In the genomic region with DNA sequence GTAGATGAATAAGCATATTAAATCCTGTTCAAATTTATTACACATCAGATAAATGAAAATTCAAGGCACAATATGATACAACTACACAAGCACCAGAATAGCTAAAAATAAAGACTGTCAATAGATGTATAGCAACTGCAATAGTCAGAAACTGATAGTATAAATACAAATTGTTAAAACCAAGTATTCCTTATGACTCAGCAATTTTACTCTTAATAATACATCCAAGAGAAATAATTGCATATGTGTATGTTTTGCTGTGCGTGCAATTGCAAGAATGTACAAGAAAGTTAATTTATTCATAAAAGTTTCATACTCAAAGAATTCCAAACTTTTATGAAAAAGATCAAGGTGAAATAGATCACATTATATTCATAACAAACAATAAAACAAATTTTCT, we compare ENCODE assay signal across 28 cellular contexts.
DNase-seq lines count a peak whose midpoint lies in the region; ATAC-seq, FAIRE-seq and TF ChIP-seq lines count a peak whose summit lies in the region.
"Had no signal": no experiment of that assay in that cellular context is flagged by ENCODE, and none has a peak within 500 bp of the region (broad histone marks: within the 10 kb centered on the region; RNA-seq: fewer than 3 reads in every experiment).

No MANE protein-coding gene starts in this region.

- no peak overlapping the region for H4K5ac ChIP-seq in H1 (ENCODE audit: insufficient read length, low read depth, low read length)

- FAIRE-seq in A204.1 (lab: Jason Lieb, UNC) (peak; percentile 3), A549 (lab: Jason Lieb, UNC) (no peak), H1 (lab: Jason Lieb, UNC) (no peak)
- FAIRE-seq: GM12878, GM12892, GM18507 had no signal

- H3K9ac ChIP-seq in SK-N-MC (ENCODE audit: insufficient read length) (peak overlapping the region; percentile 11), H1 (replicated peaks in 1 of 4; ENCODE audit: extremely low read depth in 1 of 4, low read depth in 3 of 4, low read length in 3 of 4) (no peak overlapping the region)
- H3K9ac ChIP-seq: BLaER1 had no signal

- no peak for ATAC-seq in A549
- ATAC-seq in activated naive CD8-positive, alpha-beta T cell treated with anti-CD3 and anti-CD28 coated beads, Interleukin-2, amount 50 U/mL, for 24 hours = no peak
- ATAC-seq in activated CD8-positive, alpha-beta memory T cell treated with anti-CD3 and anti-CD28 coated beads, Interleukin-2, amount 10 ng/mL, durations not matched to agents 7 days and 5 days = no peak
- no peak for ATAC-seq in natural killer cell
- ATAC-seq: GM12878 had no signal

- H3K79me2 ChIP-seq in H1 (ENCODE audit: control insufficient read depth in 1 of 2, insufficient read depth in 2 of 2, low read length in 2 of 2) = no peaks in the 10 kb centered on the region

- CTCF ChIA-PET in A549 (lab: Yijun Ruan, JAX) = no interaction called here
- CTCF ChIA-PET in H1 (lab: Charles Lee; ENCODE audit: partially characterized antibody) = no interaction called here
- CTCF ChIA-PET in activated CD8-positive, alpha-beta memory T cell treated with anti-CD3 and anti-CD28 coated beads, Interleukin-2, amount 10 ng/mL, durations not matched to agents 7 days and 5 days (lab: Charles Lee) = no interaction called here

- 10% methylated on average over 1 of the region's 1 CpG for WGBS in A549 (ENCODE audit: missing lambda C conversion rate)
- WGBS in H1 (ENCODE audit: extremely low coverage in 1 of 2, insufficient coverage in 1 of 2, insufficient read length in 1 of 2, insufficient replicate concordance in 2 of 2, low coverage in 1 of 2, low lambda C conversion rate in 2 of 2, missing lambda C conversion rate in 1 of 2), 2 experiments = 84% methylated on average over 1 of the region's 1 CpG; no CpG with 5 or more reads in 1 of the 2 experiments

- H3K4me3 ChIP-seq in A549 (no peak overlapping the region), SK-N-MC (peak overlapping the region; percentile 6), H1 (ENCODE audit: extremely low read depth in 1 of 4, insufficient read depth in 2 of 4, low read depth in 3 of 4, low read length in 4 of 4) (no peak overlapping the region)
- H3K4me3 ChIP-seq: BLaER1, GM12878 had no signal

- H2BK15ac ChIP-seq in H1 (ENCODE audit: low read length) = no peak overlapping the region

- no peak overlapping the region for H3K23ac ChIP-seq in H1 (ENCODE audit: insufficient read length)

- H3K18ac ChIP-seq in H1 (ENCODE audit: extremely low read depth, low read length) = no peak overlapping the region

- POLR2A ChIA-PET in A549 (lab: Yijun Ruan, JAX) (no interaction called here), H1 (lab: Charles Lee; ENCODE audit: partially characterized antibody) (no interaction called here)

- no peak overlapping the region for H3K27ac Mint-ChIP-seq in activated naive CD8-positive, alpha-beta T cell treated with anti-CD3 and anti-CD28 coated beads, Interleukin-2, amount 50 U/mL, for 24 hours
- no peak overlapping the region for H3K27ac Mint-ChIP-seq in activated CD8-positive, alpha-beta memory T cell treated with anti-CD3 and anti-CD28 coated beads, Interleukin-2, amount 10 ng/mL, durations not matched to agents 7 days and 5 days
- H3K27ac Mint-ChIP-seq in natural killer cell = no peak overlapping the region
- H3K27ac Mint-ChIP-seq: CD14-positive monocyte; CD4-positive, alpha-beta memory T cell; CD4-positive, CD25-positive, alpha-beta regulatory T cell; CD8-positive, alpha-beta memory T cell had no signal

- H3K36me3 ChIP-seq in SK-N-MC (ENCODE audit: insufficient read depth, low read length) (no peaks in the 10 kb centered on the region), H1 (ENCODE audit: control insufficient read depth in 2 of 4, insufficient read depth in 4 of 4, low read length in 3 of 4) (no peaks in the 10 kb centered on the region)
- H3K36me3 ChIP-seq: BE2C, BLaER1 had no signal

- no peak for TF ChIP-seq CTCF in A549 (IDR thresholded peaks at IDR 0.05)
- TF ChIP-seq CTCF in H1 (IDR thresholded peaks at IDR 0.05; ENCODE audit: control extremely low read depth in 1 of 3, insufficient read depth in 1 of 3, low read depth in 1 of 3, low read length in 3 of 3) = no peak
- TF ChIP-seq CTCF in natural killer cell (IDR thresholded peaks at IDR 0.05) = no peak

- TF ChIP-seq RAD21 in A549 (conservative IDR thresholded peaks at IDR 0.05 in 1 of 2, IDR thresholded peaks at IDR 0.05 in 1 of 2) (no peak), H1 (IDR thresholded peaks at IDR 0.05 in 1 of 2, conservative IDR thresholded peaks at IDR 0.05 in 1 of 2; ENCODE audit: low read depth in 2 of 2, low read length in 2 of 2) (no peak)

- no peaks in the 10 kb centered on the region for H4K20me1 ChIP-seq in H1 (replicated peaks in 1 of 2; ENCODE audit: control insufficient read depth in 1 of 2, insufficient read depth in 2 of 2, low read length in 2 of 2)
- H4K20me1 ChIP-seq: BLaER1 had no signal

- H3K27ac ChIP-seq in A549 (no peak overlapping the region), SK-N-MC (peak overlapping the region; percentile 86), H1 (ENCODE audit: low read depth, low read length) (no peak overlapping the region)
- H3K27ac ChIP-seq: BLaER1 had no signal

- H2BK20ac ChIP-seq in H1 (ENCODE audit: low read length) = no peak overlapping the region

- peaks cover 31% of the 10 kb centered on the region for H3K9me3 Mint-ChIP-seq in activated naive CD8-positive, alpha-beta T cell treated with anti-CD3 and anti-CD28 coated beads, Interleukin-2, amount 50 U/mL, for 24 hours
- peaks cover 2% of the 10 kb centered on the region for H3K9me3 Mint-ChIP-seq in activated CD8-positive, alpha-beta memory T cell treated with anti-CD3 and anti-CD28 coated beads, Interleukin-2, amount 10 ng/mL, durations not matched to agents 7 days and 5 days (ENCODE audit: low read depth)
- peaks cover 10 to 20% of the 10 kb centered on the region in 2 donors for H3K9me3 Mint-ChIP-seq in natural killer cell

- H3K4me2 ChIP-seq in A549 (no peak overlapping the region), H1 (ENCODE audit: insufficient read depth in 1 of 2, low read depth in 2 of 2, low read length in 2 of 2) (no peak overlapping the region)
- H3K4me2 ChIP-seq: BLaER1 had no signal

- no peaks in the 10 kb centered on the region for H3K27me3 Mint-ChIP-seq in activated naive CD8-positive, alpha-beta T cell treated with anti-CD3 and anti-CD28 coated beads, Interleukin-2, amount 50 U/mL, for 24 hours
- H3K27me3 Mint-ChIP-seq in activated CD8-positive, alpha-beta memory T cell treated with anti-CD3 and anti-CD28 coated beads, Interleukin-2, amount 10 ng/mL, durations not matched to agents 7 days and 5 days = no peaks in the 10 kb centered on the region
- H3K27me3 Mint-ChIP-seq in natural killer cell (ENCODE audit: low read depth in 2 of 2) = no peaks in the 10 kb centered on the region
- H3K27me3 Mint-ChIP-seq: CD4-positive, alpha-beta memory T cell; CD4-positive, CD25-positive, alpha-beta regulatory T cell; CD8-positive, alpha-beta memory T cell had no signal

- no peak overlapping the region for H3K56ac ChIP-seq in H1 (replicated peaks; ENCODE audit: insufficient read length, low read depth, low read length)

- no peak overlapping the region for H2AK5ac ChIP-seq in H1 (ENCODE audit: low read depth, low read length)

- no peak overlapping the region for H2BK120ac ChIP-seq in H1 (replicated peaks; ENCODE audit: low read depth, low read length)

- H3K36me3 Mint-ChIP-seq in activated naive CD8-positive, alpha-beta T cell treated with anti-CD3 and anti-CD28 coated beads, Interleukin-2, amount 50 U/mL, for 24 hours (ENCODE audit: low read depth) = no peaks in the 10 kb centered on the region
- no peaks in the 10 kb centered on the region for H3K36me3 Mint-ChIP-seq in activated CD8-positive, alpha-beta memory T cell treated with anti-CD3 and anti-CD28 coated beads, Interleukin-2, amount 10 ng/mL, durations not matched to agents 7 days and 5 days
- peaks cover 9% of the 10 kb centered on the region for H3K36me3 Mint-ChIP-seq in natural killer cell
- H3K36me3 Mint-ChIP-seq: CD14-positive monocyte; CD4-positive, alpha-beta memory T cell; CD4-positive, CD25-positive, alpha-beta regulatory T cell; CD8-positive, alpha-beta memory T cell had no signal

- H3K9me3 ChIP-seq in A549 (no peaks in the 10 kb centered on the region), SK-N-MC (ENCODE audit: low read depth, low read length) (no peaks in the 10 kb centered on the region; the same call in 1 of the 2 replicates), H1 (ENCODE audit: insufficient read depth in 2 of 2, low read depth in 1 of 2, low read length in 1 of 2) (no peaks in the 10 kb centered on the region; a peak in 1 of 4 replicates)
- H3K9me3 ChIP-seq: BE2C, BLaER1 had no signal

- H3K27me3 ChIP-seq in H1 (replicated peaks in 1 of 4; ENCODE audit: control insufficient read depth in 3 of 4, extremely low read depth in 1 of 4, insufficient read depth in 3 of 4, low read length in 3 of 4) = no peaks in the 10 kb centered on the region
- H3K27me3 ChIP-seq: BE2C, BLaER1 had no signal

- intact Hi-C loops in natural killer cell (cut with micrococcal nuclease) = no loop called here

- TF ChIP-seq POLR2A in A549 (IDR thresholded peaks at IDR 0.05; ENCODE audit: low read length) = no peak
- TF ChIP-seq POLR2A in H1 (IDR thresholded peaks at IDR 0.05; ENCODE audit: control extremely low read depth in 1 of 2, low read depth in 2 of 2, low read length in 2 of 2) = no peak

- no peak overlapping the region for H3K4me3 Mint-ChIP-seq in activated naive CD8-positive, alpha-beta T cell treated with anti-CD3 and anti-CD28 coated beads, Interleukin-2, amount 50 U/mL, for 24 hours
- no peak overlapping the region for H3K4me3 Mint-ChIP-seq in activated CD8-positive, alpha-beta memory T cell treated with anti-CD3 and anti-CD28 coated beads, Interleukin-2, amount 10 ng/mL, durations not matched to agents 7 days and 5 days
- H3K4me3 Mint-ChIP-seq in natural killer cell = no peak overlapping the region
- H3K4me3 Mint-ChIP-seq: CD14-positive monocyte; CD4-positive, alpha-beta memory T cell; CD4-positive, CD25-positive, alpha-beta regulatory T cell; CD8-positive, alpha-beta memory T cell had no signal

- H3K4ac ChIP-seq in H1 (replicated peaks; ENCODE audit: insufficient read length, low read depth, low read length) = no peak overlapping the region

- TF ChIP-seq EP300 in A549 (IDR thresholded peaks at IDR 0.05) (no peak), H1 (IDR thresholded peaks at IDR 0.05; ENCODE audit: borderline replicate concordance in 1 of 2, low read depth in 2 of 2, low read length in 2 of 2) (no peak)

- no peak overlapping the region for H4K8ac ChIP-seq in H1 (ENCODE audit: extremely low read depth, insufficient read depth, low read length)

- no peaks in the 10 kb centered on the region for H3K4me1 Mint-ChIP-seq in activated naive CD8-positive, alpha-beta T cell treated with anti-CD3 and anti-CD28 coated beads, Interleukin-2, amount 50 U/mL, for 24 hours
- H3K4me1 Mint-ChIP-seq in activated CD8-positive, alpha-beta memory T cell treated with anti-CD3 and anti-CD28 coated beads, Interleukin-2, amount 10 ng/mL, durations not matched to agents 7 days and 5 days = no peaks in the 10 kb centered on the region
- no peaks in the 10 kb centered on the region for H3K4me1 Mint-ChIP-seq in natural killer cell
- H3K4me1 Mint-ChIP-seq: CD14-positive monocyte; CD4-positive, alpha-beta memory T cell; CD4-positive, CD25-positive, alpha-beta regulatory T cell; CD8-positive, alpha-beta memory T cell had no signal

- H3K23me2 ChIP-seq in H1 (ENCODE audit: low read depth, low read length) = no peaks in the 10 kb centered on the region

- no peak overlapping the region for H4K91ac ChIP-seq in H1 (replicated peaks; ENCODE audit: insufficient read length, low read length)

- no peak for DNase-seq in A549 (ENCODE audit: low read depth in 1 of 2, low spot score in 1 of 2)
- DNase-seq in SK-N-MC (ENCODE audit: low read depth, low spot score) = no peak
- DNase-seq in H1 (ENCODE audit: low read depth in 1 of 2, low spot score in 2 of 2) = no peak
- no peak for DNase-seq in activated naive CD8-positive, alpha-beta T cell treated with anti-CD3 and anti-CD28 coated beads, Interleukin-2, amount 50 U/mL, for 24 hours
- DNase-seq in MV-4-11 (lab: John Stamatoyannopoulos, UW) = no peak
- DNase-seq in activated CD8-positive, alpha-beta memory T cell treated with anti-CD3 and anti-CD28 coated beads, Interleukin-2, amount 10 ng/mL, durations not matched to agents 7 days and 5 days = no peak
- DNase-seq in natural killer cell = no peak
- DNase-seq: 8988T; ACHN; BE2C; C1 segment of cervical spinal cord; CD4-positive, alpha-beta memory T cell; CD4-positive, CD25-positive, alpha-beta regulatory T cell; CD8-positive, alpha-beta memory T cell; COR-L47; DMS 273 treated with DMSO at 0.1 percent for 48 hours; DMS153; DMS53; DMS79; DND-41; EL; GDM1 had no signal

- H2AFZ ChIP-seq in H1 (ENCODE audit: low read length) = no peak overlapping the region

- H2BK5ac ChIP-seq in H1 (ENCODE audit: low read depth, low read length) = no peak overlapping the region

- no peak overlapping the region for H2BK12ac ChIP-seq in H1 (ENCODE audit: low read depth, low read length)

- H3K4me1 ChIP-seq in A549 (no peaks in the 10 kb centered on the region), H1 (replicated peaks in 1 of 4; ENCODE audit: control insufficient read depth in 3 of 4, insufficient read depth in 4 of 4, low read length in 3 of 4) (no peaks in the 10 kb centered on the region; a peak in 1 of 7 replicates)
- H3K4me1 ChIP-seq: BE2C, BLaER1 had no signal

- H3K79me1 ChIP-seq in H1 (ENCODE audit: low read depth, low read length) = no peaks in the 10 kb centered on the region

- no peak overlapping the region for H3K14ac ChIP-seq in H1 (ENCODE audit: insufficient read length)
